Comparison of ENCODE assay signal across 21 cellular contexts in genomic region chr1:118204106-118204505, GRCh38. TPM values are rescaled to one million over a fixed set of nuclear protein-coding genes. Genes with fewer than 3 reads are reported as not detected.
"Had no signal": no experiment of that assay in that cellular context is flagged by ENCODE, and none has a peak within 500 bp of the region (broad histone marks: within the 10 kb centered on the region; RNA-seq: fewer than 3 reads in every experiment).

No MANE protein-coding gene starts in this region.

- H3K9me3 Mint-ChIP-seq: activated B cell treated with CpG ODN at 0.5 μM for 24 hours, mesothelial cell of epicardium had no signal

- H3K36me3 ChIP-seq: gastrocnemius medialis, heart right ventricle, lower lobe of right lung had no signal

- H3K4me3 ChIP-seq: body of pancreas, coronary artery, gastrocnemius medialis, heart right ventricle, lower lobe of right lung had no signal

- FAIRE-seq: small intestine had no signal

- H3K27ac Mint-ChIP-seq: activated B cell treated with CpG ODN at 0.5 μM for 24 hours; activated CD4-positive, alpha-beta T cell treated with anti-CD3 and anti-CD28 coated beads, Interleukin-2, amount 10 ng/mL, durations not matched to agents 7 days and 5 days; activated naive CD8-positive, alpha-beta T cell treated with anti-CD3 and anti-CD28 coated beads for 36 hours; mesothelial cell of epicardium; progenitor cell of endocrine pancreas; type B pancreatic cell had no signal

- ATAC-seq: body of pancreas; gastrocnemius medialis; heart right ventricle; lower lobe of right lung; right cardiac atrium; stimulated activated naive CD8-positive, alpha-beta T cell treated with anti-CD3 and anti-CD28 coated beads, Interleukin-15, Interleukin-2, amounts not matched to agents 100 U/mL and 50 U/mL, for 24 hours had no signal

- H3K9me3 ChIP-seq: body of pancreas, gastrocnemius medialis, heart right ventricle, lower lobe of right lung had no signal

- H3K27me3 Mint-ChIP-seq: activated B cell treated with CpG ODN at 0.5 μM for 24 hours; activated CD4-positive, alpha-beta T cell treated with anti-CD3 and anti-CD28 coated beads, Interleukin-2, amount 10 ng/mL, durations not matched to agents 7 days and 5 days; central memory CD8-positive, alpha-beta T cell; progenitor cell of endocrine pancreas; type B pancreatic cell had no signal

- H3K4me3 Mint-ChIP-seq: activated B cell treated with CpG ODN at 0.5 μM for 24 hours; activated CD4-positive, alpha-beta T cell treated with anti-CD3 and anti-CD28 coated beads, Interleukin-2, amount 10 ng/mL, durations not matched to agents 7 days and 5 days; activated naive CD8-positive, alpha-beta T cell treated with anti-CD3 and anti-CD28 coated beads for 36 hours; central memory CD8-positive, alpha-beta T cell; mesothelial cell of epicardium; type B pancreatic cell had no signal

- H3K27me3 ChIP-seq: body of pancreas, gastrocnemius medialis, heart right ventricle had no signal

- H3K36me3 Mint-ChIP-seq: activated naive CD8-positive, alpha-beta T cell treated with anti-CD3 and anti-CD28 coated beads for 36 hours; mesothelial cell of epicardium; type B pancreatic cell had no signal

- H3K4me1 ChIP-seq: body of pancreas, heart right ventricle, lower lobe of right lung had no signal

- H3K4me1 Mint-ChIP-seq: activated B cell treated with CpG ODN at 0.5 μM for 24 hours; activated CD4-positive, alpha-beta T cell treated with anti-CD3 and anti-CD28 coated beads, Interleukin-2, amount 10 ng/mL, durations not matched to agents 7 days and 5 days; activated naive CD8-positive, alpha-beta T cell treated with anti-CD3 and anti-CD28 coated beads for 36 hours; central memory CD8-positive, alpha-beta T cell; mesothelial cell of epicardium had no signal

- H3K27ac ChIP-seq: body of pancreas, coronary artery, gastrocnemius medialis, heart right ventricle, lower lobe of right lung had no signal

- DNase-seq: activated B cell treated with CpG ODN at 0.5 μM for 24 hours; activated CD4-positive, alpha-beta T cell treated with anti-CD3 and anti-CD28 coated beads, Interleukin-2, amount 10 ng/mL, durations not matched to agents 7 days and 5 days; activated CD8-positive, alpha-beta memory T cell treated with anti-CD3 and anti-CD28 coated beads, Interleukin-2, amount 50 U/mL, for 48 hours; activated gamma-delta T cell treated with Interleukin-2 at 50 U/mL for 16 hours; activated naive CD8-positive, alpha-beta T cell treated with anti-CD3 and anti-CD28 coated beads for 36 hours; amygdala; body of pancreas; heart right ventricle; lower lobe of right lung; right cardiac atrium; small intestine; stimulated activated CD4-positive, alpha-beta T cell treated with anti-CD3 and anti-CD28 coated beads, Interleukin-4, amount 100 ng/mL, for 4 hours; stimulated activated CD8-positive, alpha-beta memory T cell treated with anti-CD3 and anti-CD28 coated beads, Interleukin-4, amount 100 ng/mL, for 48 hours; stimulated activated naive CD8-positive, alpha-beta T cell treated with anti-CD3 and anti-CD28 coated beads, Interleukin-15, Interleukin-2, amounts not matched to agents 100 U/mL and 50 U/mL, for 24 hours; T-helper 2 cell had no signal

RNA-seq across cellular contexts. Expression of gene SPAG17, which starts 19.1 kb away (rescaled TPM):
- total RNA-seq: activated B cell treated with CpG ODN at 0.5 μM for 24 hours; activated CD4-positive, alpha-beta T cell treated with anti-CD3 and anti-CD28 coated beads, Interleukin-2, amount 10 ng/mL, durations not matched to agents 7 days and 5 days; activated naive CD8-positive, alpha-beta T cell treated with anti-CD3 and anti-CD28 coated beads for 36 hours; gastrocnemius medialis had no signal
